ENCODE assay signal across 26 cellular contexts in the genomic region with DNA sequence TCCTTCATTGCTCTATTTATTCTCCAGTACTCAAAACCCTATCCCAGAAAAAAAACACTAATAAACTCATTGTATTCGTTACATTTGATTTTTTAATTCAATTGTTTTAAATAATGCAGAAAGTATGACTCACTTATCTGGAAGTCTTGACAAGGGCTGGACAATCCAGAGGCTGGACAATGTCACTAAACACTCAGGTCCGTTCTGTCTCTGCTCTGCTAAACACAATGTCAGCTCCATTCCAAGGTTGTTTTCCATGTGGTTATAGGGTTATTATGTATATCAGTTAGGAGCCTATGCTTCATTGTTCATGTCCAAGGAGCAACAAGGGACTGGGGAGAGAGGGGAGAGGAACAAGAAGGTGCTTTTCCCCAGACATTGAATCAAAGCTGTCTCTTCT.
DNase-seq lines count a peak whose midpoint lies in the region; ATAC-seq and TF ChIP-seq lines count a peak whose summit lies in the region.
"Had no signal": no experiment of that assay in that cellular context is flagged by ENCODE, and none has a peak within 500 bp of the region (broad histone marks: within the 10 kb centered on the region; RNA-seq: fewer than 3 reads in every experiment).

No MANE protein-coding gene starts in this region.

- peak overlapping the region; percentile 98 for H3K27ac ChIP-seq in HCT116 (ENCODE audit: low read depth, low read length)
- peak overlapping the region in 11 of 12 donors; percentile 20 to 80 (median 55) for H3K27ac ChIP-seq in heart left ventricle
- H3K27ac ChIP-seq in psoas muscle, result peak overlapping the region; percentile 51
- H3K27ac ChIP-seq: esophagus muscularis mucosa, HL-60, ovary had no signal

- BruUV-seq in HCT116 (replicated peaks; lab: Mats Ljungman, UMichigan), result no TSS peak
- no TSS peak for BruUV-seq in MCF 10A (replicated peaks; lab: Mats Ljungman, UMichigan)

- TF ChIP-seq RAD21 in HCT116 (IDR thresholded peaks at IDR 0.05; ENCODE audit: low read depth), result no peak

- intact Hi-C loops in HCT116 (cut with micrococcal nuclease), result no loop called here
- intact Hi-C loops in heart left ventricle (cut with DNase I), result loop anchor here in 1 of 10 donors (10.0 kb wide), 1 partner anchor 121 kb away; a partner anchor contains a TSS
- intact Hi-C loops in psoas muscle (cut with DNase I), result no loop called here
- intact Hi-C loops in MCF 10A (cut with micrococcal nuclease), result no loop called here

- H3K4me2 ChIP-seq in HCT116 (ENCODE audit: low read length), result peak overlapping the region; percentile 57
- H3K4me2 ChIP-seq: GM23338 had no signal

- TF ChIP-seq POLR2A in HCT116 (IDR thresholded peaks at IDR 0.05; ENCODE audit: borderline replicate concordance, extremely low read depth, insufficient read depth, insufficient read length) (no peak), heart left ventricle (IDR thresholded peaks at IDR 0.05) (no peak)

- no peaks in the 10 kb centered on the region for H3K79me2 ChIP-seq in HCT116 (ENCODE audit: insufficient read depth, low read length)

- H3K36me3 ChIP-seq in HCT116 (ENCODE audit: control insufficient read depth in 1 of 2, insufficient read depth in 2 of 2, low read length in 2 of 2) (peaks cover 0 to 5% of the 10 kb centered on the region in 2 experiments; a peak in 1 of 4 replicates), adipocyte (ENCODE audit: control insufficient read depth, insufficient read depth, low read length, severe bottlenecking) (no peaks in the 10 kb centered on the region), heart left ventricle (no peaks in the 10 kb centered on the region), psoas muscle (ENCODE audit: insufficient read depth in 1 of 2, low read depth in 1 of 2) (no peaks in the 10 kb centered on the region)
- H3K36me3 ChIP-seq: esophagus muscularis mucosa, ovary had no signal

- CTCF ChIA-PET in HCT116 (lab: Charles Lee), result interaction anchor here (0.6 to 1.4 kb wide), 2 partner anchors 22 to 87 kb away, joined by 3 read pairs; no protein-coding TSS in a partner anchor
- CTCF ChIA-PET in MCF 10A (lab: Yijun Ruan, JAX), result interaction anchor here (0.6 to 1.4 kb wide), 2 partner anchors 10 to 460 kb away, joined by 3 read pairs; no protein-coding TSS in a partner anchor

- no peaks in the 10 kb centered on the region for H4K20me1 ChIP-seq in HCT116 (ENCODE audit: insufficient read depth)

- TF ChIP-seq CTCF in HCT116 (IDR thresholded peaks at IDR 0.05 in 2 of 3, conservative IDR thresholded peaks at IDR 0.05 in 1 of 3; ENCODE audit: borderline replicate concordance in 1 of 3, insufficient read depth in 1 of 3, low read depth in 2 of 3, low read length in 2 of 3) (no peak), heart left ventricle (IDR thresholded peaks at IDR 0.05) (no peak), psoas muscle (IDR thresholded peaks at IDR 0.05) (no peak), MCF 10A (IDR thresholded peaks at IDR 0.05; ENCODE audit: unreplicated experiment) (no peak)

- POLR2A ChIA-PET in HCT116 (lab: Charles Lee), result interaction anchor here (1.0 to 4.3 kb wide), 6 partner anchors 10 to 86 kb away, joined by 3 to 35 read pairs (median 4); no protein-coding TSS in a partner anchor
- POLR2A ChIA-PET in MCF 10A (lab: Yijun Ruan, JAX), result interaction anchor here (0.6 to 2.8 kb wide), 8 partner anchors 9 to 267 kb away, joined by 3 to 10 read pairs (median 4); no protein-coding TSS in a partner anchor

- H3K9me2 ChIP-seq in HCT116 (ENCODE audit: insufficient read depth), result no peaks in the 10 kb centered on the region

- H3K9me3 ChIP-seq in HCT116 (ENCODE audit: control insufficient read depth in 1 of 2, insufficient read depth in 1 of 2, low read depth in 1 of 2, low read length in 2 of 2) (no peaks in the 10 kb centered on the region), adipocyte (ENCODE audit: control insufficient read depth, low read length) (no peaks in the 10 kb centered on the region), heart left ventricle (no peaks in the 10 kb centered on the region), psoas muscle (no peaks in the 10 kb centered on the region)
- H3K9me3 ChIP-seq: esophagus muscularis mucosa, ovary had no signal

- H3K4me3 Mint-ChIP-seq in MCF 10A (ENCODE audit: unreplicated experiment), result no peak overlapping the region
- H3K4me3 Mint-ChIP-seq: activated B cell treated with CpG ODN at 0.5 μM for 24 hours; activated CD8-positive, alpha-beta memory T cell treated with anti-CD3 and anti-CD28 coated beads, Interleukin-2, amount 10 ng/mL, durations not matched to agents 7 days and 5 days; activated T-cell treated with anti-CD3 and anti-CD28 coated beads, Interleukin-2, amount 50 U/mL, for 72 hours; CD14-positive monocyte; endodermal cell; GM23338; HFFc6; stimulated activated memory B cell treated with anti-CD40 and anti-IgM and Interleukin-4, amounts not matched to agents 10 μg/mL and 1 μg/mL and 100 μg/mL, for 72 hours had no signal

- peak; percentile 23; the same call in 1 of the 2 replicates for ATAC-seq in HCT116
- peak; percentile 75 to 90 (median 85) for ATAC-seq in heart left ventricle
- ATAC-seq in psoas muscle, result no peak
- no peak for ATAC-seq in GM18868 (IDR thresholded peaks at IDR 0.05; ENCODE audit: unreplicated experiment)
- ATAC-seq: activated CD8-positive, alpha-beta memory T cell treated with anti-CD3 and anti-CD28 coated beads, Interleukin-2, amount 10 ng/mL, durations not matched to agents 7 days and 5 days; GM23338; stimulated activated memory B cell treated with anti-CD40 and anti-IgM and Interleukin-4, amounts not matched to agents 10 μg/mL and 1 μg/mL and 100 μg/mL, for 72 hours had no signal

- no peaks in the 10 kb centered on the region for H3K27me3 Mint-ChIP-seq in MCF 10A (ENCODE audit: insufficient read depth, unreplicated experiment)

- H2AFZ ChIP-seq in HCT116 (ENCODE audit: low read depth, low read length, poor library complexity, severe bottlenecking), result no peak overlapping the region
- H2AFZ ChIP-seq: GM23338 had no signal

- WGBS in heart left ventricle, 4 donors, result 30 to 36% (median 33%) methylated on average over 2 of the region's 2 CpGs
- 78 to 87% (median 78%) methylated on average over 2 of the region's 2 CpGs for WGBS in psoas muscle, 3 donors

- no peak overlapping the region for H3K27ac Mint-ChIP-seq in MCF 10A (ENCODE audit: low read depth, unreplicated experiment)
- H3K27ac Mint-ChIP-seq: activated B cell treated with CpG ODN at 0.5 μM for 24 hours; activated CD8-positive, alpha-beta memory T cell treated with anti-CD3 and anti-CD28 coated beads, Interleukin-2, amount 10 ng/mL, durations not matched to agents 7 days and 5 days; activated T-cell treated with anti-CD3 and anti-CD28 coated beads, Interleukin-2, amount 50 U/mL, for 72 hours; CD14-positive monocyte; endodermal cell; GM23338; stimulated activated memory B cell treated with anti-CD40 and anti-IgM and Interleukin-4, amounts not matched to agents 10 μg/mL and 1 μg/mL and 100 μg/mL, for 72 hours had no signal

- H3K4me1 ChIP-seq in HCT116 (ENCODE audit: control insufficient read depth in 1 of 2, insufficient read depth in 2 of 2, low read length in 2 of 2) (peaks cover 59 to 74% of the 10 kb centered on the region in 2 experiments), adipocyte (ENCODE audit: control insufficient read depth, insufficient read depth, low read length) (peaks cover 40% of the 10 kb centered on the region), heart left ventricle (peaks cover 0 to 39% (median 20%) of the 10 kb centered on the region in 12 donors), psoas muscle (peaks cover 17% of the 10 kb centered on the region)

- H3K9ac ChIP-seq in HCT116 (ENCODE audit: low read length), result peak overlapping the region; percentile 61
- H3K9ac ChIP-seq in adipocyte (ENCODE audit: low read length), result no peak overlapping the region

- DNase-seq in HCT116 (ENCODE audit: low read depth, low spot score) (no peak), adipocyte (ENCODE audit: low read depth) (no peak), heart left ventricle (peak in 3 of 5 donors; percentile 36 to 54 (median 49)), psoas muscle (no peak), MCF 10A (ENCODE audit: unreplicated experiment) (no peak), DMS 273 (lab: John Stamatoyannopoulos, UW; ENCODE audit: unreplicated experiment) (no peak)
- DNase-seq in activated naive CD4-positive, alpha-beta T cell treated with anti-CD3 and anti-CD28 coated beads, Interleukin-2, amount 50 U/mL, for 16 hours, result no peak
- DNase-seq: activated B cell treated with CpG ODN at 0.5 μM for 24 hours; activated CD4-positive, alpha-beta T cell treated with anti-CD3 and anti-CD28 coated beads, Interleukin-2, amount 50 U/mL, for 1 hour; activated CD8-positive, alpha-beta memory T cell treated with anti-CD3 and anti-CD28 coated beads, Interleukin-2, amount 10 ng/mL, durations not matched to agents 7 days and 5 days; activated naive CD4-positive, alpha-beta T cell; activated T-cell treated with anti-CD3 and anti-CD28 coated beads, Interleukin-2, amount 50 U/mL, for 72 hours; amygdala; cortex of kidney; endodermal cell; ovary; SIG-M5; stimulated activated CD4-positive, alpha-beta T cell treated with anti-CD3 and anti-CD28 coated beads, Interleukin-4, amount 100 ng/mL, for 4 hours had no signal

- H3K36me3 Mint-ChIP-seq in MCF 10A (ENCODE audit: insufficient read depth, unreplicated experiment), result no peaks in the 10 kb centered on the region
- H3K36me3 Mint-ChIP-seq: activated CD8-positive, alpha-beta memory T cell treated with anti-CD3 and anti-CD28 coated beads, Interleukin-2, amount 10 ng/mL, durations not matched to agents 7 days and 5 days; CD14-positive monocyte; stimulated activated memory B cell treated with anti-CD40 and anti-IgM and Interleukin-4, amounts not matched to agents 10 μg/mL and 1 μg/mL and 100 μg/mL, for 72 hours had no signal

- H3K4me3 ChIP-seq in HCT116 (replicated peaks in 1 of 2; ENCODE audit: low read depth in 1 of 2, low read length in 2 of 2), result no peak overlapping the region
- peak overlapping the region; percentile 21 for H3K4me3 ChIP-seq in adipocyte (ENCODE audit: low read length)
- no peak overlapping the region for H3K4me3 ChIP-seq in heart left ventricle
- H3K4me3 ChIP-seq in psoas muscle, result no peak overlapping the region
- H3K4me3 ChIP-seq: esophagus muscularis mucosa, GM23338, lung, ovary had no signal

- peaks cover 15% of the 10 kb centered on the region for H3K4me1 Mint-ChIP-seq in MCF 10A (ENCODE audit: insufficient read depth, unreplicated experiment)
- H3K4me1 Mint-ChIP-seq: activated B cell treated with CpG ODN at 0.5 μM for 24 hours; CD14-positive monocyte; stimulated activated memory B cell treated with anti-CD40 and anti-IgM and Interleukin-4, amounts not matched to agents 10 μg/mL and 1 μg/mL and 100 μg/mL, for 72 hours had no signal

- H3K27me3 ChIP-seq in HCT116 (ENCODE audit: insufficient read depth, low read length) (no peaks in the 10 kb centered on the region), adipocyte (replicated peaks; ENCODE audit: control insufficient read depth, insufficient read depth, low read length) (no peaks in the 10 kb centered on the region), heart left ventricle (no peaks in the 10 kb centered on the region), psoas muscle (ENCODE audit: insufficient read depth in 3 of 3, low read length in 2 of 3) (no peaks in the 10 kb centered on the region)
- H3K27me3 ChIP-seq: esophagus muscularis mucosa, ovary had no signal

- H3K9me3 Mint-ChIP-seq in MCF 10A (ENCODE audit: unreplicated experiment), result no peaks in the 10 kb centered on the region
- H3K9me3 Mint-ChIP-seq: activated B cell treated with CpG ODN at 0.5 μM for 24 hours; activated T-cell treated with anti-CD3 and anti-CD28 coated beads, Interleukin-2, amount 50 U/mL, for 72 hours; endodermal cell; GM23338; HFFc6; stimulated activated memory B cell treated with anti-CD40 and anti-IgM and Interleukin-4, amounts not matched to agents 10 μg/mL and 1 μg/mL and 100 μg/mL, for 72 hours had no signal

- RAD21 ChIA-PET in HCT116 (lab: Charles Lee; ENCODE audit: low non-redundant PET in 1 of 2, low total read pairs in 2 of 2, uncharacterized antibody in 2 of 2, unreplicated experiment in 2 of 2), result interaction anchor here (0.5 to 1.4 kb wide), 2 partner anchors 81 to 492 kb away, joined by 3 to 5 read pairs; no protein-coding TSS in a partner anchor

Comparison
In these comparisons a context has a peak if more than half of its experiments do, and no peak if none do; other contexts are left out.
1. ATAC-seq: peak in HCT116 (single experiment) and heart left ventricle (4 of 4); none in psoas muscle (0 of 4) and GM18868 (single experiment).
2. DNase-seq: peak in heart left ventricle (3 of 5); none in HCT116 (single experiment), adipocyte (single experiment), psoas muscle (0 of 2), MCF 10A (single experiment), DMS 273 (single experiment) and activated naive CD4-positive, alpha-beta T cell treated with anti-CD3 and anti-CD28 coated beads, Interleukin-2, amount 50 U/mL, for 16 hours (single experiment).
3. Peak in every context shown above with its lines, with median percentiles within 50 percentile points of each other: H3K27ac ChIP-seq.